19 cellular contexts compared by ENCODE assay signal in genomic region chrX:69216911-69217310, GRCh38.
"Had no signal": no experiment of that assay in that cellular context is flagged by ENCODE, and none has a peak within 500 bp of the region (broad histone marks: within the 10 kb centered on the region; RNA-seq: fewer than 3 reads in every experiment).

No MANE protein-coding gene starts in this region.

- H3K4me1 Mint-ChIP-seq: activated CD4-positive, alpha-beta T cell treated with anti-CD3 and anti-CD28 coated beads, Interleukin-2, amount 10 ng/mL, durations not matched to agents 7 days and 5 days; central memory CD8-positive, alpha-beta T cell; endodermal cell had no signal

- DNase-seq: activated CD4-positive, alpha-beta T cell treated with anti-CD3 and anti-CD28 coated beads, Interleukin-2, amount 10 ng/mL, durations not matched to agents 7 days and 5 days; activated CD8-positive, alpha-beta memory T cell treated with anti-CD3 and anti-CD28 coated beads for 24 hours; activated naive CD4-positive, alpha-beta T cell treated with Interleukin-2 at 50 U/mL for 16 hours; endodermal cell; esophagus squamous epithelium; foreskin melanocyte; heart left ventricle; midbrain; naive B cell; spleen; stimulated activated CD4-positive, alpha-beta T cell treated with anti-CD3 and anti-CD28 coated beads, Interleukin-1b, Interleukin-23, amount 100 ng/mL, for 48 hours; stimulated activated naive CD8-positive, alpha-beta T cell treated with anti-CD3 and anti-CD28 coated beads, Interleukin-15, Interleukin-2, amounts not matched to agents 100 U/mL and 50 U/mL, for 24 hours; testis had no signal

- H3K27ac ChIP-seq: spleen, testis, vagina had no signal

- H3K27me3 Mint-ChIP-seq: activated CD4-positive, alpha-beta T cell treated with anti-CD3 and anti-CD28 coated beads, Interleukin-2, amount 10 ng/mL, durations not matched to agents 7 days and 5 days; central memory CD8-positive, alpha-beta T cell had no signal

- H3K36me3 ChIP-seq: esophagus squamous epithelium, heart left ventricle, spleen, vagina had no signal

- H3K27me3 ChIP-seq: esophagus squamous epithelium, testis, vagina had no signal

- H3K27ac Mint-ChIP-seq: activated CD4-positive, alpha-beta T cell treated with anti-CD3 and anti-CD28 coated beads, Interleukin-2, amount 10 ng/mL, durations not matched to agents 7 days and 5 days; dendritic cell treated with granulocyte-macrophage colony-stimulating factor and Interleukin-4, amounts not matched to agents 40 ng/mL and 50 ng/mL, for 4 days; endodermal cell; naive B cell; T-helper 1 cell treated with Interleukin-12 subunit alpha and Interleukin-12 subunit beta and Interleukin-4 antibody, amounts not matched to agents 30 μg/mL and 1 μg/mL, for 36 hours had no signal

- H3K4me3 ChIP-seq: esophagus squamous epithelium, heart left ventricle, spleen, testis, vagina had no signal

- H3K4me1 ChIP-seq: testis had no signal

- H3K9me3 ChIP-seq: esophagus squamous epithelium, heart left ventricle, spleen, testis, vagina had no signal

- ATAC-seq: left lobe of liver; right cardiac atrium; stimulated activated naive CD8-positive, alpha-beta T cell treated with anti-CD3 and anti-CD28 coated beads, Interleukin-15, Interleukin-2, amounts not matched to agents 100 U/mL and 50 U/mL, for 24 hours had no signal

- H3K9me3 Mint-ChIP-seq: activated CD4-positive, alpha-beta T cell treated with anti-CD3 and anti-CD28 coated beads, Interleukin-2, amount 10 ng/mL, durations not matched to agents 7 days and 5 days; central memory CD8-positive, alpha-beta T cell; dendritic cell treated with granulocyte-macrophage colony-stimulating factor and Interleukin-4, amounts not matched to agents 40 ng/mL and 50 ng/mL, for 4 days; T-helper 1 cell treated with Interleukin-12 subunit alpha and Interleukin-12 subunit beta and Interleukin-4 antibody, amounts not matched to agents 30 μg/mL and 1 μg/mL, for 36 hours had no signal

- H3K36me3 Mint-ChIP-seq: naive B cell had no signal

- H3K4me3 Mint-ChIP-seq: activated CD4-positive, alpha-beta T cell treated with anti-CD3 and anti-CD28 coated beads, Interleukin-2, amount 10 ng/mL, durations not matched to agents 7 days and 5 days; central memory CD8-positive, alpha-beta T cell; dendritic cell treated with granulocyte-macrophage colony-stimulating factor and Interleukin-4, amounts not matched to agents 40 ng/mL and 50 ng/mL, for 4 days; endodermal cell; naive B cell; T-helper 1 cell treated with Interleukin-12 subunit alpha and Interleukin-12 subunit beta and Interleukin-4 antibody, amounts not matched to agents 30 μg/mL and 1 μg/mL, for 36 hours had no signal
